Comparison of ENCODE assay signal across 9 cellular contexts in genomic region chr13:64928704-64929499, GRCh38.
A peak's percentile ranks its signal among the peaks of the same experiment; 100 is the strongest.
DNase-seq lines count a peak whose midpoint lies in the region; ATAC-seq and TF ChIP-seq lines count a peak whose summit lies in the region.
"Had no signal": no experiment of that assay in that cellular context is flagged by ENCODE, and none has a peak within 500 bp of the region (broad histone marks: within the 10 kb centered on the region; RNA-seq: fewer than 3 reads in every experiment).

No MANE protein-coding gene starts in this region.

- TF ChIP-seq EP300 in transverse colon (IDR thresholded peaks at IDR 0.05; ENCODE audit: low read depth): no peak

- H3K9me3 Mint-ChIP-seq in activated T-cell treated with anti-CD3 and anti-CD28 coated beads, Interleukin-2, amount 50 U/mL, for 24 hours: peaks cover 8% of the 10 kb centered on the region
- H3K9me3 Mint-ChIP-seq in mesothelial cell of epicardium: peaks cover 3% of the 10 kb centered on the region

- TF ChIP-seq POLR2A in transverse colon (IDR thresholded peaks at IDR 0.05): no peak

- no peak overlapping the region for H2AK5ac ChIP-seq in mesendoderm (ENCODE audit: low read length)

- no peak overlapping the region for H3K4ac ChIP-seq in mesendoderm (ENCODE audit: low read depth, low read length)

- H3K4me2 ChIP-seq in mesendoderm (ENCODE audit: low read length): no peak overlapping the region

- in situ Hi-C loops in transverse colon (cut with MboI; ENCODE audit: low pct_ligation_motif_present in 1 of 4, low pct_unique_long_range_greater_than_20kb in 1 of 4, low sequenced_read_pairs in 3 of 4): no loop called here

- no peaks in the 10 kb centered on the region for H3K79me2 ChIP-seq in mesendoderm (ENCODE audit: control insufficient read depth, insufficient read depth, low read length)

- no peak overlapping the region for H3K9ac ChIP-seq in mesendoderm (ENCODE audit: low read length)

- H4K8ac ChIP-seq in mesendoderm (ENCODE audit: low read depth, low read length): no peak overlapping the region

- no peak overlapping the region for H3K56ac ChIP-seq in mesendoderm (ENCODE audit: low read length)

- no peak overlapping the region for H3K4me3 ChIP-seq in RWPE2 (ENCODE audit: severe bottlenecking)
- H3K4me3 ChIP-seq in mesendoderm (ENCODE audit: low read length): no peak overlapping the region
- no peak overlapping the region for H3K4me3 ChIP-seq in transverse colon

- WGBS in mesendoderm (ENCODE audit: extremely low coverage, insufficient coverage, low lambda C conversion rate): no CpG with 5 or more reads among the region's 3 CpGs
- 59 to 80% methylated on average over 1 to 3 of the region's 3 CpGs for WGBS in transverse colon (ENCODE audit: low coverage in 1 of 2), 2 donors

- H3K9me3 ChIP-seq in RWPE2 (ENCODE audit: severe bottlenecking) (no peaks in the 10 kb centered on the region), transverse colon (no peaks in the 10 kb centered on the region)

- H3K27me3 Mint-ChIP-seq in activated T-cell treated with anti-CD3 and anti-CD28 coated beads, Interleukin-2, amount 50 U/mL, for 24 hours: no peaks in the 10 kb centered on the region
- H3K27me3 Mint-ChIP-seq in mesothelial cell of epicardium (ENCODE audit: low read depth): no peaks in the 10 kb centered on the region

- H3K4me1 Mint-ChIP-seq in activated T-cell treated with anti-CD3 and anti-CD28 coated beads, Interleukin-2, amount 50 U/mL, for 24 hours (ENCODE audit: low read depth): no peaks in the 10 kb centered on the region
- H3K4me1 Mint-ChIP-seq in mesothelial cell of epicardium: no peaks in the 10 kb centered on the region

- H3K27ac ChIP-seq in RWPE2 (ENCODE audit: poor library complexity, severe bottlenecking) (no peak overlapping the region), mesendoderm (ENCODE audit: low read depth, low read length) (no peak overlapping the region), transverse colon (no peak overlapping the region)

- no peak overlapping the region for H3K23ac ChIP-seq in mesendoderm (ENCODE audit: low read length)

- TF ChIP-seq CTCF in RWPE2 (IDR thresholded peaks at IDR 0.05; ENCODE audit: poor library complexity, severe bottlenecking) (no peak), mesothelial cell of epicardium (IDR thresholded peaks at IDR 0.05; ENCODE audit: unreplicated experiment) (no peak), transverse colon (IDR thresholded peaks at IDR 0.05) (no peak)

- ATAC-seq in GM18858 (IDR thresholded peaks at IDR 0.05; ENCODE audit: unreplicated experiment) (peak; percentile 94), HG02870 (IDR thresholded peaks at IDR 0.05; ENCODE audit: unreplicated experiment) (peak; percentile 74), RWPE2 (ENCODE audit: low read depth) (peak; percentile 85)

- no peak overlapping the region for H3K18ac ChIP-seq in mesendoderm (ENCODE audit: low read length)

- H3K79me1 ChIP-seq in mesendoderm (ENCODE audit: low read length): no peaks in the 10 kb centered on the region

- H3K36me3 Mint-ChIP-seq in activated T-cell treated with anti-CD3 and anti-CD28 coated beads, Interleukin-2, amount 50 U/mL, for 24 hours (ENCODE audit: low read depth): no peaks in the 10 kb centered on the region
- no peaks in the 10 kb centered on the region for H3K36me3 Mint-ChIP-seq in mesothelial cell of epicardium

- H3K27me3 ChIP-seq in RWPE2 (ENCODE audit: insufficient read depth, poor library complexity, severe bottlenecking): no peaks in the 10 kb centered on the region
- no peaks in the 10 kb centered on the region for H3K27me3 ChIP-seq in mesendoderm (ENCODE audit: insufficient read depth, low read length, poor library complexity)
- H3K27me3 ChIP-seq in transverse colon: no peaks in the 10 kb centered on the region

- H2BK5ac ChIP-seq in mesendoderm (ENCODE audit: low read length): no peak overlapping the region

- no peak overlapping the region for H4K5ac ChIP-seq in mesendoderm (ENCODE audit: low read length)

- DNase-seq in RWPE2 (ENCODE audit: low spot score) (no peak), mesendoderm (peak; percentile 22), mesothelial cell of epicardium (ENCODE audit: low spot score in 2 of 2, unreplicated experiment in 2 of 2) (no peak), transverse colon (no peak)
- DNase-seq in activated T-cell treated with anti-CD3 and anti-CD28 coated beads, Interleukin-2, amount 50 U/mL, for 24 hours: no peak
- DNase-seq in activated CD4-positive, alpha-beta T cell treated with anti-CD3 and anti-CD28 coated beads for 48 hours: no peak
- DNase-seq: activated gamma-delta T cell treated with Interleukin-2 at 50 U/mL for 16 hours had no signal

- H2BK15ac ChIP-seq in mesendoderm (replicated peaks; ENCODE audit: low read depth): no peak overlapping the region

- intact Hi-C loops in transverse colon (cut with DNase I; ENCODE audit: low total_unique reads): no loop called here

- H3K4me3 Mint-ChIP-seq in activated T-cell treated with anti-CD3 and anti-CD28 coated beads, Interleukin-2, amount 50 U/mL, for 24 hours: no peak overlapping the region
- H3K4me3 Mint-ChIP-seq in mesothelial cell of epicardium: no peak overlapping the region

- no peak overlapping the region for H3K27ac Mint-ChIP-seq in activated T-cell treated with anti-CD3 and anti-CD28 coated beads, Interleukin-2, amount 50 U/mL, for 24 hours
- no peak overlapping the region for H3K27ac Mint-ChIP-seq in mesothelial cell of epicardium

- H3K36me3 ChIP-seq in RWPE2 (ENCODE audit: low read depth): no peaks in the 10 kb centered on the region
- H3K36me3 ChIP-seq in mesendoderm (ENCODE audit: control insufficient read depth, insufficient read depth, low read length): no peaks in the 10 kb centered on the region
- H3K36me3 ChIP-seq in transverse colon: no peaks in the 10 kb centered on the region

- H3K4me1 ChIP-seq in RWPE2 (ENCODE audit: insufficient read depth, poor library complexity, severe bottlenecking) (peaks cover 5% of the 10 kb centered on the region), mesendoderm (ENCODE audit: control insufficient read depth, low read depth, low read length) (no peaks in the 10 kb centered on the region), transverse colon (no peaks in the 10 kb centered on the region)

- H2BK120ac ChIP-seq in mesendoderm (ENCODE audit: low read depth, low read length): no peak overlapping the region
